In the genomic region with DNA sequence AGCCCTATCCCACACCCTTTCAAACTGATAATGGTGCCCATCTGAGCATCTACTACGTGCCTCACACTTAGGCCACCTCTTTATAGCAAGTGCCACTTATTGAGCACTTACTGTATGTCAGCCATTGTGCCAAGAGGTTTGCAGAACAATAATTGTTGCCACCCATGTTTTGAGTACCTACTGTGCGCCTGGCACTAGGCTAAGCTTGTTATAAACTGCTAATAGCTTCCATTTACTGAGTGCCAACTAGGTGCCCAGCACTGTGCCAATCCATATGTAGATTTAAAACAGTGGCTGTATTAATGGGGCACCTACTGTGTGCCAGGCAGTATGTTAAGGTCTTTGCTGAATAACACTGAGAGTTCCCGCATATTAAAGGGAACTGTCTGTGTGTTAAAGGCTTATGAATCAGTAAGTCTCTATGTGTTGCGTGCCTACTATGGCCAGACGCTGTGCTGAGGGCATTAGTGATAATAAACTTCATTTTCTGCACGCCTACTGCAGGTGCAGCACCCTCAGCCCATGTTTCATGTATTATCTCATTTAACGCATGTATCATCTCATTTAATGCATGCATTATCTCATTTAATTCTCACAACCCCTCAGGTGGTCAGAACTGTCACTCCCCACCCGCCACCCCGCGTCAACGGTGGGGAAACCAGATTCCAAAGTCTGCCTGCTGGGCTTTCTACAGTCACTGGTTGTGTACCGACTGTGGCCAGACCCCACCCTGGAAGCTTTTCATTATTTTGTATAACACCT, we compare ENCODE assay signal across 23 cellular contexts.
"Had no signal": no experiment of that assay in that cellular context is flagged by ENCODE, and none has a peak within 500 bp of the region (broad histone marks: within the 10 kb centered on the region; RNA-seq: fewer than 3 reads in every experiment).

No MANE protein-coding gene starts in this region.

- H3K4me1 ChIP-seq: SJCRH30 had no signal

- H3K27ac ChIP-seq: HL-60, SJCRH30 had no signal

- H3K36me3 ChIP-seq: MG63, SJCRH30 had no signal

- DNase-seq: Karpas-422, KG1, MG63, NCI-H1092, NCI-H1105 treated with DMSO at 0.1 percent for 48 hours, NCI-H1417 treated with DMSO at 0.1 percent for 48 hours, NCI-H146, NCI-H1694 treated with DMSO at 0.1 percent for 48 hours, NCI-H1930, NCI-H2081, NCI-H2227 treated with DMSO at 0.1 percent for 48 hours, NCI-H524 treated with DMSO at 0.1 percent for 48 hours, NCI-H69, NCI-H774, SHP77 treated with DMSO at 0.1 percent for 48 hours, SJCRH30, T-helper 1 cell, T-helper 17 cell had no signal

- FAIRE-seq: HTR-8/SVneo had no signal

- ATAC-seq: Panc1, Right ventricle myocardium inferior, SK-N-SH treated with all-trans-retinoic acid at 6 μM for 48 hours, T-helper 17 cell had no signal

- H3K27me3 ChIP-seq: MG63, SJCRH30 had no signal

- H3K9me3 ChIP-seq: MG63, SJCRH30 had no signal

- H3K4me3 ChIP-seq: MG63, SJCRH30 had no signal
